1 cellular context compared by ENCODE assay signal in the genomic region with DNA sequence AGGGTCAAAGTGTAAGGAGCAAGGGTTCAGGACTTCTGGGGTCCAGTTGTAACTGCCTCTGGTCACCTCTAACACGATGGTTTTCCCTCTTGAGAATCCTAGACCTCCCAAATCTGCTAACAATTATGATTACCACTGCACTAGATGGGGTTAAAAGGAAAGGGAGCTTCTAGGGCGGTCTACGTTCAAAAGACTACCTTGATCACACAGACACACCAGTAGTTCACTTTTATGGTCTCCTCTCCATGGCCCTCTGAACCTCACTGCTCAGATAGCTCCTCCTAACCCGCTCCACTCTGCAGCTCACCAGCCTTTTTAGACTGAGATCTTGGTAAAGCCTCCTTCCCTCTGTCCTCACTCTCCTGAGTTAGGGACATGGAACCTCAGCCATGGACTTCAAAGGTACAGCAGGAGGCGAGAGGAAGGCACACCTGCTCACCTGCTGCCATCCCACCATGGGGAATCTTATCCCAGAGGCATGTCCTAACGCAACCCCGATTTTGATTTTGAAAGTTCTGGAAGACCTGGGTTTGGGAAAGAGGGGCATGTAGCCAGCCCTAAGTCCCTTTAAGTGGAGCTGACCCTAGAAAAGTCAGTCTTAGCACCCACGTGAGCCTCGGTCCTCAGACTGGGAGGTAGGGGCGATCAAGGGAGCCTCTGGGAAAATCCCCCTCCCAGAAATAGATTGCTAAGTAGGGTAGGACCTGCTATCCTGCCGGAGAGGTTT.
TF ChIP-seq lines count a peak whose summit lies in the region.

No MANE protein-coding gene starts in this region.

TF ChIP-seq in HepG2, 621 proteins besides CTCF, POLR2A, EP300 and RAD21 (continued from another document and continues in another):
- TF ChIP-seq, protein P1, sequence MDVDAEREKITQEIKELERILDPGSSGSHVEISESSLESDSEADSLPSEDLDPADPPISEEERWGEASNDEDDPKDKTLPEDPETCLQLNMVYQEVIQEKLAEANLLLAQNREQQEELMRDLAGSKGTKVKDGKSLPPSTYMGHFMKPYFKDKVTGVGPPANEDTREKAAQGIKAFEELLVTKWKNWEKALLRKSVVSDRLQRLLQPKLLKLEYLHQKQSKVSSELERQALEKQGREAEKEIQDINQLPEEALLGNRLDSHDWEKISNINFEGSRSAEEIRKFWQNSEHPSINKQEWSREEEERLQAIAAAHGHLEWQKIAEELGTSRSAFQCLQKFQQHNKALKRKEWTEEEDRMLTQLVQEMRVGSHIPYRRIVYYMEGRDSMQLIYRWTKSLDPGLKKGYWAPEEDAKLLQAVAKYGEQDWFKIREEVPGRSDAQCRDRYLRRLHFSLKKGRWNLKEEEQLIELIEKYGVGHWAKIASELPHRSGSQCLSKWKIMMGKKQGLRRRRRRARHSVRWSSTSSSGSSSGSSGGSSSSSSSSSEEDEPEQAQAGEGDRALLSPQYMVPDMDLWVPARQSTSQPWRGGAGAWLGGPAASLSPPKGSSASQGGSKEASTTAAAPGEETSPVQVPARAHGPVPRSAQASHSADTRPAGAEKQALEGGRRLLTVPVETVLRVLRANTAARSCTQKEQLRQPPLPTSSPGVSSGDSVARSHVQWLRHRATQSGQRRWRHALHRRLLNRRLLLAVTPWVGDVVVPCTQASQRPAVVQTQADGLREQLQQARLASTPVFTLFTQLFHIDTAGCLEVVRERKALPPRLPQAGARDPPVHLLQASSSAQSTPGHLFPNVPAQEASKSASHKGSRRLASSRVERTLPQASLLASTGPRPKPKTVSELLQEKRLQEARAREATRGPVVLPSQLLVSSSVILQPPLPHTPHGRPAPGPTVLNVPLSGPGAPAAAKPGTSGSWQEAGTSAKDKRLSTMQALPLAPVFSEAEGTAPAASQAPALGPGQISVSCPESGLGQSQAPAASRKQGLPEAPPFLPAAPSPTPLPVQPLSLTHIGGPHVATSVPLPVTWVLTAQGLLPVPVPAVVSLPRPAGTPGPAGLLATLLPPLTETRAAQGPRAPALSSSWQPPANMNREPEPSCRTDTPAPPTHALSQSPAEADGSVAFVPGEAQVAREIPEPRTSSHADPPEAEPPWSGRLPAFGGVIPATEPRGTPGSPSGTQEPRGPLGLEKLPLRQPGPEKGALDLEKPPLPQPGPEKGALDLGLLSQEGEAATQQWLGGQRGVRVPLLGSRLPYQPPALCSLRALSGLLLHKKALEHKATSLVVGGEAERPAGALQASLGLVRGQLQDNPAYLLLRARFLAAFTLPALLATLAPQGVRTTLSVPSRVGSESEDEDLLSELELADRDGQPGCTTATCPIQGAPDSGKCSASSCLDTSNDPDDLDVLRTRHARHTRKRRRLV (CRISPR knock-in tag; IDR thresholded peaks at IDR 0.05): no peak
- TF ChIP-seq ARID2 (CRISPR knock-in tag; IDR thresholded peaks at IDR 0.05; ENCODE audit: borderline replicate concordance) (no peak), MIER3 (CRISPR knock-in tag; IDR thresholded peaks at IDR 0.05; ENCODE audit: borderline replicate concordance) (no peak), ZNF883 (CRISPR knock-in tag; IDR thresholded peaks at IDR 0.05; ENCODE audit: not compliant biosample characterization) (no peak), ZNF331 (CRISPR knock-in tag; IDR thresholded peaks at IDR 0.05) (no peak), ONECUT2 (CRISPR knock-in tag; IDR thresholded peaks at IDR 0.05) (no peak), GLI4 (CRISPR knock-in tag; IDR thresholded peaks at IDR 0.05; ENCODE audit: borderline replicate concordance) (no peak), NR2C2 (CRISPR knock-in tag; IDR thresholded peaks at IDR 0.05; ENCODE audit: borderline replicate concordance) (no peak), SUZ12 (IDR thresholded peaks at IDR 0.05; ENCODE audit: low read depth, low read length) (no peak), ZNF619 (CRISPR knock-in tag; IDR thresholded peaks at IDR 0.05) (0 out of 2 replicates have a peak, but pooled peaks have one; percentile 22), ZSCAN31 (CRISPR knock-in tag; IDR thresholded peaks at IDR 0.05; ENCODE audit: low read depth) (0 out of 2 replicates have a peak, but pooled peaks have one; percentile 34), IKZF1 (IDR thresholded peaks at IDR 0.05) (no peak), ZNF724P (CRISPR knock-in tag; IDR thresholded peaks at IDR 0.05; ENCODE audit: borderline replicate concordance) (no peak), ASH2L (IDR thresholded peaks at IDR 0.05; ENCODE audit: insufficient read length, low read depth, low read length) (no peak), GFI1 (CRISPR knock-in tag; IDR thresholded peaks at IDR 0.05; ENCODE audit: borderline replicate concordance) (no peak), REXO4 (CRISPR knock-in tag; IDR thresholded peaks at IDR 0.05; ENCODE audit: borderline replicate concordance) (no peak), KDM6A (CRISPR knock-in tag; IDR thresholded peaks at IDR 0.05; ENCODE audit: low read depth) (no peak), ZNF292 (CRISPR knock-in tag; IDR thresholded peaks at IDR 0.05; ENCODE audit: borderline replicate concordance, low read depth) (no peak), ARNT2 (CRISPR knock-in tag; IDR thresholded peaks at IDR 0.05; ENCODE audit: low read depth) (peak; percentile 61; the same call in 1 of the 2 replicates), ZNF891 (CRISPR knock-in tag; IDR thresholded peaks at IDR 0.05) (peak; percentile 45; the same call in 1 of the 2 replicates), SAFB2 (CRISPR knock-in tag; IDR thresholded peaks at IDR 0.05; ENCODE audit: borderline replicate concordance, low read depth) (0 out of 2 replicates have a peak, but pooled peaks have one; percentile 44), ATAD3A (CRISPR knock-in tag; IDR thresholded peaks at IDR 0.05) (no peak), ZNF768 (CRISPR knock-in tag; IDR thresholded peaks at IDR 0.05) (no peak), SIN3A (IDR thresholded peaks at IDR 0.05; ENCODE audit: borderline replicate concordance, low read depth, low read length) (no peak), FOXP1 (IDR thresholded peaks at IDR 0.05) (no peak), FOXP1 (CRISPR knock-in tag; IDR thresholded peaks at IDR 0.05) (no peak), U2AF2 (IDR thresholded peaks at IDR 0.05; ENCODE audit: low read depth, low read length) (no peak)
- TF ChIP-seq, protein P2, sequence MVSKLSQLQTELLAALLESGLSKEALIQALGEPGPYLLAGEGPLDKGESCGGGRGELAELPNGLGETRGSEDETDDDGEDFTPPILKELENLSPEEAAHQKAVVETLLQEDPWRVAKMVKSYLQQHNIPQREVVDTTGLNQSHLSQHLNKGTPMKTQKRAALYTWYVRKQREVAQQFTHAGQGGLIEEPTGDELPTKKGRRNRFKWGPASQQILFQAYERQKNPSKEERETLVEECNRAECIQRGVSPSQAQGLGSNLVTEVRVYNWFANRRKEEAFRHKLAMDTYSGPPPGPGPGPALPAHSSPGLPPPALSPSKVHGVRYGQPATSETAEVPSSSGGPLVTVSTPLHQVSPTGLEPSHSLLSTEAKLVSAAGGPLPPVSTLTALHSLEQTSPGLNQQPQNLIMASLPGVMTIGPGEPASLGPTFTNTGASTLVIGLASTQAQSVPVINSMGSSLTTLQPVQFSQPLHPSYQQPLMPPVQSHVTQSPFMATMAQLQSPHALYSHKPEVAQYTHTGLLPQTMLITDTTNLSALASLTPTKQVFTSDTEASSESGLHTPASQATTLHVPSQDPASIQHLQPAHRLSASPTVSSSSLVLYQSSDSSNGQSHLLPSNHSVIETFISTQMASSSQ (IDR thresholded peaks at IDR 0.05; ENCODE audit: low read depth): no peak
- TF ChIP-seq, protein P2 (CRISPR knock-in tag; IDR thresholded peaks at IDR 0.05; ENCODE audit: borderline replicate concordance): no peak
- TF ChIP-seq, protein P3, sequence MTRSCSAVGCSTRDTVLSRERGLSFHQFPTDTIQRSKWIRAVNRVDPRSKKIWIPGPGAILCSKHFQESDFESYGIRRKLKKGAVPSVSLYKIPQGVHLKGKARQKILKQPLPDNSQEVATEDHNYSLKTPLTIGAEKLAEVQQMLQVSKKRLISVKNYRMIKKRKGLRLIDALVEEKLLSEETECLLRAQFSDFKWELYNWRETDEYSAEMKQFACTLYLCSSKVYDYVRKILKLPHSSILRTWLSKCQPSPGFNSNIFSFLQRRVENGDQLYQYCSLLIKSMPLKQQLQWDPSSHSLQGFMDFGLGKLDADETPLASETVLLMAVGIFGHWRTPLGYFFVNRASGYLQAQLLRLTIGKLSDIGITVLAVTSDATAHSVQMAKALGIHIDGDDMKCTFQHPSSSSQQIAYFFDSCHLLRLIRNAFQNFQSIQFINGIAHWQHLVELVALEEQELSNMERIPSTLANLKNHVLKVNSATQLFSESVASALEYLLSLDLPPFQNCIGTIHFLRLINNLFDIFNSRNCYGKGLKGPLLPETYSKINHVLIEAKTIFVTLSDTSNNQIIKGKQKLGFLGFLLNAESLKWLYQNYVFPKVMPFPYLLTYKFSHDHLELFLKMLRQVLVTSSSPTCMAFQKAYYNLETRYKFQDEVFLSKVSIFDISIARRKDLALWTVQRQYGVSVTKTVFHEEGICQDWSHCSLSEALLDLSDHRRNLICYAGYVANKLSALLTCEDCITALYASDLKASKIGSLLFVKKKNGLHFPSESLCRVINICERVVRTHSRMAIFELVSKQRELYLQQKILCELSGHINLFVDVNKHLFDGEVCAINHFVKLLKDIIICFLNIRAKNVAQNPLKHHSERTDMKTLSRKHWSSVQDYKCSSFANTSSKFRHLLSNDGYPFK (CRISPR knock-in tag; IDR thresholded peaks at IDR 0.05; ENCODE audit: borderline replicate concordance): peak; percentile 56; the same call in 1 of the 2 replicates
- TF ChIP-seq, protein P4, sequence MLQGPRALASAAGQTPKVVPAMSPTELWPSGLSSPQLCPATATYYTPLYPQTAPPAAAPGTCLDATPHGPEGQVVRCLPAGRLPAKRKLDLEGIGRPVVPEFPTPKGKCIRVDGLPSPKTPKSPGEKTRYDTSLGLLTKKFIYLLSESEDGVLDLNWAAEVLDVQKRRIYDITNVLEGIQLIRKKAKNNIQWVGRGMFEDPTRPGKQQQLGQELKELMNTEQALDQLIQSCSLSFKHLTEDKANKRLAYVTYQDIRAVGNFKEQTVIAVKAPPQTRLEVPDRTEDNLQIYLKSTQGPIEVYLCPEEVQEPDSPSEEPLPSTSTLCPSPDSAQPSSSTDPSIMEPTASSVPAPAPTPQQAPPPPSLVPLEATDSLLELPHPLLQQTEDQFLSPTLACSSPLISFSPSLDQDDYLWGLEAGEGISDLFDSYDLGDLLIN (CRISPR knock-in tag; IDR thresholded peaks at IDR 0.05; ENCODE audit: borderline replicate concordance): no peak
- TF ChIP-seq, protein P5, sequence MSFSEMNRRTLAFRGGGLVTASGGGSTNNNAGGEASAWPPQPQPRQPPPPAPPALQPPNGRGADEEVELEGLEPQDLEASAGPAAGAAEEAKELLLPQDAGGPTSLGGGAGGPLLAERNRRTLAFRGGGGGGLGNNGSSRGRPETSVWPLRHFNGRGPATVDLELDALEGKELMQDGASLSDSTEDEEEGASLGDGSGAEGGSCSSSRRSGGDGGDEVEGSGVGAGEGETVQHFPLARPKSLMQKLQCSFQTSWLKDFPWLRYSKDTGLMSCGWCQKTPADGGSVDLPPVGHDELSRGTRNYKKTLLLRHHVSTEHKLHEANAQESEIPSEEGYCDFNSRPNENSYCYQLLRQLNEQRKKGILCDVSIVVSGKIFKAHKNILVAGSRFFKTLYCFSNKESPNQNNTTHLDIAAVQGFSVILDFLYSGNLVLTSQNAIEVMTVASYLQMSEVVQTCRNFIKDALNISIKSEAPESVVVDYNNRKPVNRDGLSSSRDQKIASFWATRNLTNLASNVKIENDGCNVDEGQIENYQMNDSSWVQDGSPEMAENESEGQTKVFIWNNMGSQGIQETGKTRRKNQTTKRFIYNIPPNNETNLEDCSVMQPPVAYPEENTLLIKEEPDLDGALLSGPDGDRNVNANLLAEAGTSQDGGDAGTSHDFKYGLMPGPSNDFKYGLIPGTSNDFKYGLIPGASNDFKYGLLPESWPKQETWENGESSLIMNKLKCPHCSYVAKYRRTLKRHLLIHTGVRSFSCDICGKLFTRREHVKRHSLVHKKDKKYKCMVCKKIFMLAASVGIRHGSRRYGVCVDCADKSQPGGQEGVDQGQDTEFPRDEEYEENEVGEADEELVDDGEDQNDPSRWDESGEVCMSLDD (CRISPR knock-in tag; IDR thresholded peaks at IDR 0.05; ENCODE audit: borderline replicate concordance): no peak
- TF ChIP-seq, protein P6, sequence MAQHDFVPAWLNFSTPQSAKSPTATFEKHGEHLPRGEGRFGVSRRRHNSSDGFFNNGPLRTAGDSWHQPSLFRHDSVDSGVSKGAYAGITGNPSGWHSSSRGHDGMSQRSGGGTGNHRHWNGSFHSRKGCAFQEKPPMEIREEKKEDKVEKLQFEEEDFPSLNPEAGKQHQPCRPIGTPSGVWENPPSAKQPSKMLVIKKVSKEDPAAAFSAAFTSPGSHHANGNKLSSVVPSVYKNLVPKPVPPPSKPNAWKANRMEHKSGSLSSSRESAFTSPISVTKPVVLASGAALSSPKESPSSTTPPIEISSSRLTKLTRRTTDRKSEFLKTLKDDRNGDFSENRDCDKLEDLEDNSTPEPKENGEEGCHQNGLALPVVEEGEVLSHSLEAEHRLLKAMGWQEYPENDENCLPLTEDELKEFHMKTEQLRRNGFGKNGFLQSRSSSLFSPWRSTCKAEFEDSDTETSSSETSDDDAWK (CRISPR knock-in tag; IDR thresholded peaks at IDR 0.05): no peak
- TF ChIP-seq, protein P7, sequence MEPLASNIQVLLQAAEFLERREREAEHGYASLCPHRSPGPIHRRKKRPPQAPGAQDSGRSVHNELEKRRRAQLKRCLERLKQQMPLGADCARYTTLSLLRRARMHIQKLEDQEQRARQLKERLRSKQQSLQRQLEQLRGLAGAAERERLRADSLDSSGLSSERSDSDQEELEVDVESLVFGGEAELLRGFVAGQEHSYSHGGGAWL (CRISPR knock-in tag; IDR thresholded peaks at IDR 0.05): no peak
- TF ChIP-seq, protein P8, sequence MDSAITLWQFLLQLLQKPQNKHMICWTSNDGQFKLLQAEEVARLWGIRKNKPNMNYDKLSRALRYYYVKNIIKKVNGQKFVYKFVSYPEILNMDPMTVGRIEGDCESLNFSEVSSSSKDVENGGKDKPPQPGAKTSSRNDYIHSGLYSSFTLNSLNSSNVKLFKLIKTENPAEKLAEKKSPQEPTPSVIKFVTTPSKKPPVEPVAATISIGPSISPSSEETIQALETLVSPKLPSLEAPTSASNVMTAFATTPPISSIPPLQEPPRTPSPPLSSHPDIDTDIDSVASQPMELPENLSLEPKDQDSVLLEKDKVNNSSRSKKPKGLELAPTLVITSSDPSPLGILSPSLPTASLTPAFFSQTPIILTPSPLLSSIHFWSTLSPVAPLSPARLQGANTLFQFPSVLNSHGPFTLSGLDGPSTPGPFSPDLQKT (CRISPR knock-in tag; IDR thresholded peaks at IDR 0.05; ENCODE audit: borderline replicate concordance): no peak
- TF ChIP-seq, protein P9, sequence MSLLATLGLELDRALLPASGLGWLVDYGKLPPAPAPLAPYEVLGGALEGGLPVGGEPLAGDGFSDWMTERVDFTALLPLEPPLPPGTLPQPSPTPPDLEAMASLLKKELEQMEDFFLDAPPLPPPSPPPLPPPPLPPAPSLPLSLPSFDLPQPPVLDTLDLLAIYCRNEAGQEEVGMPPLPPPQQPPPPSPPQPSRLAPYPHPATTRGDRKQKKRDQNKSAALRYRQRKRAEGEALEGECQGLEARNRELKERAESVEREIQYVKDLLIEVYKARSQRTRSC (CRISPR knock-in tag; IDR thresholded peaks at IDR 0.05; ENCODE audit: low read depth): no peak
